ENCODE assay signal across 9 cellular contexts in the genomic region with DNA sequence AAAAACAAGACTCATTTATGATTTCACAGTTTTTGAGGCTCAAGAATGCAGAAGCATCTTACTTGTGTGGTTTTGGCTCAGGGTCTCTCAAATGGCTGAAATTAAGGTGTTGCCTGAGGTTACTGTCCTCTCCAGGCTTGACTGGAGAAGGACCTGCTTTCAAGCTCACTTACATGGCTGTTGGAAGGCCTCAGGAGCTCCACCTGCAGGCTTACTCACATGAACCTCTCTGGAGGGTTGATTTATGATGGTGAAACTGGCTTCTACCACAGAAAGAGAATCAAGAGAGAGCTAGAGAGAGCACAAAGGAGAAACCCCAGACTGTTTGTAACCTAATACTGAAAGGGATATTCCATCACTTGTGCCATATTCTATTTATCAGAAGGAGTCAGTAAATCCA. TPM values are rescaled to one million over a fixed set of nuclear protein-coding genes. Genes with fewer than 3 reads are reported as not detected.
DNase-seq lines count a peak whose midpoint lies in the region; ATAC-seq and TF ChIP-seq lines count a peak whose summit lies in the region.
"Had no signal": no experiment of that assay in that cellular context is flagged by ENCODE, and none has a peak within 500 bp of the region (broad histone marks: within the 10 kb centered on the region; RNA-seq: fewer than 3 reads in every experiment).

No MANE protein-coding gene starts in this region.

- H3K9me3 ChIP-seq in WERI-Rb-1 (ENCODE audit: severe bottlenecking) (no peaks in the 10 kb centered on the region), upper lobe of left lung (no peaks in the 10 kb centered on the region)

- H3K27ac Mint-ChIP-seq in activated naive CD4-positive, alpha-beta T cell treated with anti-CD3 and anti-CD28 coated beads, Interleukin-2, amount 10 ng/mL, durations not matched to agents 7 days and 5 days = no peak overlapping the region
- no peak overlapping the region for H3K27ac Mint-ChIP-seq in osteocyte (ENCODE audit: unreplicated experiment)
- H3K27ac Mint-ChIP-seq: activated naive CD4-positive, alpha-beta T cell treated with anti-CD3 and anti-CD28 coated beads, Interleukin-2, amount 50 U/mL, for 24 hours had no signal

- H3K4me1 Mint-ChIP-seq in activated naive CD4-positive, alpha-beta T cell treated with anti-CD3 and anti-CD28 coated beads, Interleukin-2, amount 10 ng/mL, durations not matched to agents 7 days and 5 days = no peaks in the 10 kb centered on the region
- H3K4me1 Mint-ChIP-seq in osteocyte (ENCODE audit: unreplicated experiment) = no peaks in the 10 kb centered on the region

- peak; percentile 22 for DNase-seq in activated naive CD4-positive, alpha-beta T cell treated with anti-CD3 and anti-CD28 coated beads, Interleukin-2, amount 10 ng/mL, durations not matched to agents 7 days and 5 days
- DNase-seq in activated naive CD4-positive, alpha-beta T cell (lab: John Stamatoyannopoulos, UW) = no peak
- DNase-seq in WERI-Rb-1 = peak; percentile 53
- no peak for DNase-seq in osteocyte (ENCODE audit: extremely low spot score, unreplicated experiment)
- DNase-seq in GF-D8 (lab: John Stamatoyannopoulos, UW) = no peak
- DNase-seq in upper lobe of left lung = no peak

- TF ChIP-seq POLR2A in upper lobe of left lung (IDR thresholded peaks at IDR 0.05) = no peak

- H3K36me3 ChIP-seq in WERI-Rb-1 (no peaks in the 10 kb centered on the region), upper lobe of left lung (no peaks in the 10 kb centered on the region)

- no peak for TF ChIP-seq EP300 in upper lobe of left lung (IDR thresholded peaks at IDR 0.05)

- no peak overlapping the region for H3K4me3 ChIP-seq in WERI-Rb-1 (ENCODE audit: low read depth, low read length)
- no peak overlapping the region for H3K4me3 ChIP-seq in upper lobe of left lung

- no peak overlapping the region for H3K4me3 Mint-ChIP-seq in activated naive CD4-positive, alpha-beta T cell treated with anti-CD3 and anti-CD28 coated beads, Interleukin-2, amount 10 ng/mL, durations not matched to agents 7 days and 5 days
- no peak overlapping the region for H3K4me3 Mint-ChIP-seq in osteocyte (ENCODE audit: unreplicated experiment)
- H3K4me3 Mint-ChIP-seq: activated naive CD4-positive, alpha-beta T cell treated with anti-CD3 and anti-CD28 coated beads, Interleukin-2, amount 50 U/mL, for 24 hours had no signal

- peak; percentile 68 for TF ChIP-seq CTCF in WERI-Rb-1 (IDR thresholded peaks at IDR 0.05; ENCODE audit: low read depth, low read length)
- TF ChIP-seq CTCF in osteocyte (IDR thresholded peaks at IDR 0.05) = peak; percentile 38
- no peak for TF ChIP-seq CTCF in upper lobe of left lung (IDR thresholded peaks at IDR 0.05)

- ATAC-seq in HG03432 (IDR thresholded peaks at IDR 0.05; ENCODE audit: unreplicated experiment) = peak; percentile 81
- ATAC-seq in upper lobe of left lung (ENCODE audit: low FRiP score in 2 of 2) = no peak
- no peak for ATAC-seq in GM21723 (IDR thresholded peaks at IDR 0.05; ENCODE audit: unreplicated experiment)

- no peaks in the 10 kb centered on the region for H3K9me3 Mint-ChIP-seq in activated naive CD4-positive, alpha-beta T cell treated with anti-CD3 and anti-CD28 coated beads, Interleukin-2, amount 10 ng/mL, durations not matched to agents 7 days and 5 days
- no peaks in the 10 kb centered on the region for H3K9me3 Mint-ChIP-seq in osteocyte (ENCODE audit: unreplicated experiment)
- H3K9me3 Mint-ChIP-seq: activated naive CD4-positive, alpha-beta T cell treated with anti-CD3 and anti-CD28 coated beads, Interleukin-2, amount 50 U/mL, for 24 hours had no signal

- H3K36me3 Mint-ChIP-seq in activated naive CD4-positive, alpha-beta T cell treated with anti-CD3 and anti-CD28 coated beads, Interleukin-2, amount 10 ng/mL, durations not matched to agents 7 days and 5 days = no peaks in the 10 kb centered on the region
- H3K36me3 Mint-ChIP-seq in osteocyte (ENCODE audit: unreplicated experiment) = no peaks in the 10 kb centered on the region

- peaks cover 11% of the 10 kb centered on the region for H3K27me3 Mint-ChIP-seq in activated naive CD4-positive, alpha-beta T cell treated with anti-CD3 and anti-CD28 coated beads, Interleukin-2, amount 10 ng/mL, durations not matched to agents 7 days and 5 days
- H3K27me3 Mint-ChIP-seq in osteocyte (ENCODE audit: unreplicated experiment) = peaks cover 38% of the 10 kb centered on the region

- H3K27me3 ChIP-seq in WERI-Rb-1 (ENCODE audit: insufficient read depth, low read depth, severe bottlenecking) = no peaks in the 10 kb centered on the region
- no peaks in the 10 kb centered on the region for H3K27me3 ChIP-seq in upper lobe of left lung

- H3K27ac ChIP-seq in WERI-Rb-1 (no peak overlapping the region), upper lobe of left lung (no peak overlapping the region)

- H3K4me1 ChIP-seq in upper lobe of left lung = no peaks in the 10 kb centered on the region

- CTCF ChIA-PET in activated naive CD4-positive, alpha-beta T cell treated with anti-CD3 and anti-CD28 coated beads, Interleukin-2, amount 10 ng/mL, durations not matched to agents 7 days and 5 days (lab: Charles Lee) = no interaction called here

RNA-seq across cellular contexts. Expression of a gene that starts 6.2 kb away (rescaled TPM):
- total RNA-seq in osteocyte = not detected in 2 replicates
- total RNA-seq in upper lobe of left lung = 1 to 10 TPM in 1 of 6 donors, under 1 TPM in 3, not detected in 2; 0.20 to 2.4 (median 0.33) TPM

Comparison
In these comparisons a context has a peak if more than half of its experiments do, and no peak if none do; other contexts are left out.
1. DNase-seq: peak in activated naive CD4-positive, alpha-beta T cell treated with anti-CD3 and anti-CD28 coated beads, Interleukin-2, amount 10 ng/mL, durations not matched to agents 7 days and 5 days (single experiment) and WERI-Rb-1 (single experiment); none in activated naive CD4-positive, alpha-beta T cell (0 of 4), osteocyte (single experiment), GF-D8 (single experiment) and upper lobe of left lung (0 of 2).
2. CTCF ChIP-seq: peak in WERI-Rb-1 (single experiment) and osteocyte (single experiment); none in upper lobe of left lung (0 of 6).